In genomic region chr1:24318988-24319863, GRCh38 we compare ENCODE assay signal across 8 cellular contexts. TPM values are rescaled to one million over a fixed set of nuclear protein-coding genes. Genes with fewer than 3 reads are reported as not detected.
A peak's percentile ranks its signal among the peaks of the same experiment; 100 is the strongest.
DNase-seq lines count a peak whose midpoint lies in the region; ATAC-seq and TF ChIP-seq lines count a peak whose summit lies in the region.

Gene GRHL3, plus strand, starts transcription at chr1:24319357. Its CDS starts 195 bp downstream, at chr1:24319552.

- ATAC-seq in body of pancreas (peak; percentile 70), gastrocnemius medialis (no peak), GM21515 (IDR thresholded peaks at IDR 0.05; ENCODE audit: unreplicated experiment) (no peak)

- 3 to 4% methylated on average over 22 of the region's 22 CpGs for WGBS in body of pancreas, 2 donors
- WGBS in mesodermal cell (ENCODE audit: insufficient coverage in 2 of 2), 2 experiments: 7 to 14% methylated on average over 18 of the region's 22 CpGs

- in situ Hi-C loops in gastrocnemius medialis (cut with MboI; ENCODE audit: low sequenced_read_pairs in 4 of 4): no loop called here
- in situ Hi-C loops in brain microvascular endothelial cell (cut with HindIII; ENCODE audit: low pct_ligation_motif_present, low sequenced_read_pairs): no loop called here

- no peaks in the 10 kb centered on the region for H3K9me3 ChIP-seq in body of pancreas
- no peaks in the 10 kb centered on the region for H3K9me3 ChIP-seq in mesodermal cell (ENCODE audit: control insufficient read depth, low read length)
- no peaks in the 10 kb centered on the region for H3K9me3 ChIP-seq in SJCRH30 (replicated peaks)
- H3K9me3 ChIP-seq in gastrocnemius medialis: no peaks in the 10 kb centered on the region

- H3K4me3 ChIP-seq in body of pancreas (no peak within 1 kb of the TSS), mesodermal cell (ENCODE audit: extremely low read depth, insufficient read depth, low read length, poor library complexity, severe bottlenecking) (peak within 1 kb of the TSS; percentile 35), SJCRH30 (no peak within 1 kb of the TSS), gastrocnemius medialis (no peak within 1 kb of the TSS), brain microvascular endothelial cell (ENCODE audit: low read depth, low read length) (no peak within 1 kb of the TSS)

- no peaks in the 10 kb centered on the region for H3K36me3 ChIP-seq in body of pancreas (replicated peaks in 1 of 2; ENCODE audit: insufficient read depth in 1 of 2, low read depth in 2 of 2)
- H3K36me3 ChIP-seq in mesodermal cell (ENCODE audit: control insufficient read depth, insufficient read depth, low read length): no peaks in the 10 kb centered on the region
- H3K36me3 ChIP-seq in SJCRH30: no peaks in the 10 kb centered on the region
- no peaks in the 10 kb centered on the region for H3K36me3 ChIP-seq in gastrocnemius medialis
- H3K36me3 ChIP-seq in brain microvascular endothelial cell (replicated peaks): no peaks in the 10 kb centered on the region

- intact Hi-C loops in body of pancreas (cut with DNase I): no loop called here
- intact Hi-C loops in gastrocnemius medialis (cut with DNase I; ENCODE audit: low total_unique reads): no loop called here

- TF ChIP-seq CTCF in body of pancreas (IDR thresholded peaks at IDR 0.05) (no peak), gastrocnemius medialis (IDR thresholded peaks at IDR 0.05 in 4 of 5, conservative IDR thresholded peaks at IDR 0.05 in 1 of 5) (no peak), brain microvascular endothelial cell (IDR thresholded peaks at IDR 0.05; ENCODE audit: low read depth, low read length, missing control alignments) (no peak)

- no peaks in the 10 kb centered on the region for H3K27me3 ChIP-seq in body of pancreas
- peaks cover 34% of the 10 kb centered on the region for H3K27me3 ChIP-seq in SJCRH30
- peaks cover 19 to 40% (median 20%) of the 10 kb centered on the region in 3 donors for H3K27me3 ChIP-seq in gastrocnemius medialis
- peaks cover 65% of the 10 kb centered on the region for H3K27me3 ChIP-seq in brain microvascular endothelial cell (replicated peaks)

- no peak within 1 kb of the TSS for H3K27ac ChIP-seq in body of pancreas
- peak within 1 kb of the TSS; percentile 4 for H3K27ac ChIP-seq in mesodermal cell (ENCODE audit: low read depth, low read length, severe bottlenecking)
- no peak within 1 kb of the TSS for H3K27ac ChIP-seq in SJCRH30
- H3K27ac ChIP-seq in gastrocnemius medialis: no peak within 1 kb of the TSS
- no peak within 1 kb of the TSS for H3K27ac ChIP-seq in brain microvascular endothelial cell

- DNase-seq in DMS153 (lab: John Stamatoyannopoulos, UW) (peak; percentile 87), NCI-H1417 (lab: John Stamatoyannopoulos, UW) (peak; percentile 83 to 95 (median 89)), body of pancreas (peak; percentile 44 to 78 (median 59)), SJCRH30 (no peak), gastrocnemius medialis (no peak), brain microvascular endothelial cell (no peak)

- no peak for TF ChIP-seq POLR2A in body of pancreas (IDR thresholded peaks at IDR 0.05)
- no peak for TF ChIP-seq POLR2A in gastrocnemius medialis (IDR thresholded peaks at IDR 0.05)

- H3K4me1 ChIP-seq in body of pancreas (peaks cover 37% of the 10 kb centered on the region), mesodermal cell (ENCODE audit: control insufficient read depth, insufficient read depth, low read length, poor library complexity, severe bottlenecking) (peaks cover 56% of the 10 kb centered on the region), SJCRH30 (0 out of 2 replicates have a peak, but pooled peaks cover 7% of the 10 kb centered on the region), gastrocnemius medialis (peaks cover 5 to 14% of the 10 kb centered on the region in 2 donors)

RNA-seq across cellular contexts. Expression of gene GRHL3, which starts in this region (rescaled TPM):
- total RNA-seq in body of pancreas (not detected), gastrocnemius medialis (not detected)
- 1.3 TPM for polyA plus RNA-seq in mesodermal cell (2013, experiment 1 of 2)
- polyA plus RNA-seq in mesodermal cell (2013, experiment 2 of 2): 0.66 TPM
- not detected in 2 replicates for total RNA-seq in SJCRH30 (2014; rRNA removed; shearing (Covaris generic))

Comparison
In these comparisons a context has a peak if more than half of its experiments do, and no peak if none do; other contexts are left out.
1. Peak in DNase-seq and ATAC-seq in body of pancreas; RNA of the gene not detected or under 1 TPM.
2. DNase-seq: peak in DMS153 (single experiment) and NCI-H1417 (3 of 3); none in SJCRH30 (0 of 2), gastrocnemius medialis (0 of 2) and brain microvascular endothelial cell (single experiment).